Comparison of ENCODE assay signal across 20 cellular contexts in the genomic region with DNA sequence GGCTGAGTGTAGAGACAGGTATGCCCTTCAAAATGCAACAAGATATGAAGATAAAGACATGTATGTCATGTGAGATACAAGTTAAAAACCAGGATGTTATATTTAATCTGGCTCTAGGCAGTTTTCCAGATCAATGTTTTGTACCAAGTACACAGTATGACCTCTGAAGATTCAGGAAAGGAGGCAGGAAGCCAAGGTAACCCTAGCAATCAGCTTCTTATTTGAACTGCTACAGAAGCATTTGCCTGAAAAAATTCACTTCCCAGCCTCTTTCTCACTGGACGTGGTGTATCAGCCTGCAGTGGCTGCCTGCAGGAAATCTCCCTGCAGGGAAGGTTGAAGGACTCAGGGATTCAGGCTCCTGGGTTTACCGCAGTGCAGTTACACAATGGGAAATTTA. TPM values are rescaled to one million over a fixed set of nuclear protein-coding genes. Genes with fewer than 3 reads are reported as not detected.
DNase-seq lines count a peak whose midpoint lies in the region; ATAC-seq and TF ChIP-seq lines count a peak whose summit lies in the region.
"Had no signal": no experiment of that assay in that cellular context is flagged by ENCODE, and none has a peak within 500 bp of the region (broad histone marks: within the 10 kb centered on the region; RNA-seq: fewer than 3 reads in every experiment).

No MANE protein-coding gene starts in this region.

- H3K27me3 ChIP-seq in thyroid gland: no peaks in the 10 kb centered on the region
- no peaks in the 10 kb centered on the region for H3K27me3 ChIP-seq in neural progenitor cell

- intact Hi-C loops in left ventricle myocardium superior (cut with micrococcal nuclease) (no loop called here), cardiac septum (cut with DNase I) (no loop called here), thyroid gland (cut with DNase I) (no loop called here)

- H3K4me1 Mint-ChIP-seq in neural progenitor cell: peaks cover 30% of the 10 kb centered on the region
- H3K4me1 Mint-ChIP-seq: CD14-positive monocyte had no signal

- DNase-seq in DMS79 treated with DMSO at 0.1 percent for 48 hours (lab: John Stamatoyannopoulos, UW) (peak; percentile 43), DMS79 (lab: John Stamatoyannopoulos, UW) (no peak), left ventricle myocardium superior (no peak), cardiac septum (ENCODE audit: low spot score) (no peak), mucosa of gallbladder (ENCODE audit: low spot score) (peak; percentile 58), thyroid gland (peak; percentile 77 to 79), neural progenitor cell (ENCODE audit: low spot score) (no peak)
- DNase-seq: 8988T, IMR-90, NCI-H1048, NCI-H187, NCI-H345, SW 1271 had no signal

- no peaks in the 10 kb centered on the region for H4K20me1 ChIP-seq in neural progenitor cell (ENCODE audit: low read depth)

- H3K4me1 ChIP-seq in thyroid gland (peaks cover 33 to 35% of the 10 kb centered on the region in 2 donors), neural progenitor cell (peaks cover 11% of the 10 kb centered on the region)

- TF ChIP-seq CTCF in thyroid gland (IDR thresholded peaks at IDR 0.05): no peak
- TF ChIP-seq CTCF in neural progenitor cell (IDR thresholded peaks at IDR 0.05): no peak

- 7 to 18% methylated on average over 2 of the region's 2 CpGs for WGBS in thyroid gland, 2 donors

- no peak overlapping the region for H3K4me3 Mint-ChIP-seq in neural progenitor cell
- H3K4me3 Mint-ChIP-seq: CD14-positive monocyte had no signal

- H3K79me2 ChIP-seq in neural progenitor cell (ENCODE audit: low read depth): no peaks in the 10 kb centered on the region

- no peaks in the 10 kb centered on the region for H3K9me3 Mint-ChIP-seq in neural progenitor cell

- H3K36me3 Mint-ChIP-seq in neural progenitor cell: no peaks in the 10 kb centered on the region
- H3K36me3 Mint-ChIP-seq: CD14-positive monocyte had no signal

- no peak overlapping the region for H2AFZ ChIP-seq in neural progenitor cell (replicated peaks)

- H3K9ac ChIP-seq in neural progenitor cell: no peak overlapping the region

- H3K27ac ChIP-seq in thyroid gland (peak overlapping the region; percentile 56 to 83 (median 63)), neural progenitor cell (no peak overlapping the region)
- H3K27ac ChIP-seq: HL-60 had no signal

- H3K4me3 ChIP-seq in thyroid gland (replicated peaks in 1 of 3) (no peak overlapping the region), neural progenitor cell (no peak overlapping the region)

- no peak for TF ChIP-seq POLR2A in thyroid gland (IDR thresholded peaks at IDR 0.05)

- H3K4me2 ChIP-seq in neural progenitor cell: no peak overlapping the region

- no peaks in the 10 kb centered on the region for H3F3A ChIP-seq in neural progenitor cell (ENCODE audit: low read depth)

- ATAC-seq in left ventricle myocardium superior (peak; percentile 47), HG03159 (IDR thresholded peaks at IDR 0.05; ENCODE audit: unreplicated experiment) (no peak)
- ATAC-seq: Panc1 had no signal

- H3K36me3 ChIP-seq in thyroid gland: no peaks in the 10 kb centered on the region
- no peaks in the 10 kb centered on the region for H3K36me3 ChIP-seq in neural progenitor cell

- H3K9me3 ChIP-seq in thyroid gland (no peaks in the 10 kb centered on the region), neural progenitor cell (ENCODE audit: low read depth) (no peaks in the 10 kb centered on the region)

- H3K27me3 Mint-ChIP-seq in neural progenitor cell (ENCODE audit: insufficient read depth, low read depth): peaks cover 15% of the 10 kb centered on the region

- H3K27ac Mint-ChIP-seq in neural progenitor cell: no peak overlapping the region
- H3K27ac Mint-ChIP-seq: CD14-positive monocyte had no signal

RNA-seq across cellular contexts. Expression of a gene that starts 24.1 kb away (rescaled TPM):
- total RNA-seq in left ventricle myocardium superior (0.20 TPM), cardiac septum (0.65 TPM), mucosa of gallbladder (3.9 TPM), thyroid gland (1 to 10 TPM in 1 of 4 donors, under 1 TPM in 1, not detected in 2; 0.11 to 3.5 TPM), neural progenitor cell (ENCODE audit: low replicate concordance) (not detected in 2 replicates)
- total RNA-seq: H4, HT1080, IMR-90, MCF 10A had no signal

Comparison
In these comparisons a context has a peak if more than half of its experiments do, and no peak if none do; other contexts are left out.
1. DNase-seq: peak in DMS79 treated with DMSO at 0.1 percent for 48 hours (single experiment), mucosa of gallbladder (single experiment) and thyroid gland (2 of 2); none in DMS79 (single experiment), left ventricle myocardium superior (single experiment), cardiac septum (single experiment) and neural progenitor cell (single experiment).